Comparison of ENCODE assay signal across 14 cellular contexts in the genomic region with DNA sequence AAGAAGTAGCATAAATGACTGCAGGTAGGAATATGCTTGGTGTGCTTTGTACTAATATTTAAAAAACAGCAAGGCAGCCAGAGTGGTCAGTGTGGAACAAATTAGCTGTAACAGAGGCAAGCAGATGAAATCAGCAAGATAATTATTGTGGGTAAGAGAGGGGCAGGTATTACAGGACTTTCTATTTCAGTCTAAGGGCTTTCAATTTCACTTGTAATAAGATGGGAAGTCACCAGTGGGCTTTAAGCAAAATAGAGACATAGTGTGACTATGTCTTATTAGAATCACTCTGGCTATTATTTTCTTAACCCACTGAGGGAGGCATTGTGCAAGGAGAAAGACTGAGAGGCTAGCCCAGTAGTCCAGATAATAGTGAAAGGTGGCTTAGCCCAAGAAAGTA.
"Had no signal": no experiment of that assay in that cellular context is flagged by ENCODE, and none has a peak within 500 bp of the region (broad histone marks: within the 10 kb centered on the region; RNA-seq: fewer than 3 reads in every experiment).

No MANE protein-coding gene starts in this region.

- H3K36me3 ChIP-seq: heart left ventricle, lower lobe of right lung had no signal

- ATAC-seq: activated CD8-positive, alpha-beta memory T cell treated with anti-CD3 and anti-CD28 coated beads, Interleukin-2, amount 10 ng/mL, durations not matched to agents 7 days and 5 days; effector memory CD8-positive, alpha-beta T cell; foreskin keratinocyte; heart left ventricle; left cardiac atrium; lower lobe of right lung; sciatic nerve had no signal

- H3K9me3 ChIP-seq: heart left ventricle, lower lobe of right lung had no signal

- FAIRE-seq: astrocyte, bronchial epithelial cell had no signal

- DNase-seq: activated CD4-positive, alpha-beta memory T cell treated with anti-CD3 and anti-CD28 coated beads for 36 hours; activated CD4-positive, alpha-beta T cell treated with anti-CD3 and anti-CD28 coated beads for 1 hour; activated CD8-positive, alpha-beta memory T cell treated with anti-CD3 and anti-CD28 coated beads, Interleukin-2, amount 10 ng/mL, durations not matched to agents 7 days and 5 days; activated naive CD4-positive, alpha-beta T cell treated with anti-CD3 and anti-CD28 coated beads, Interleukin-2, amount 50 U/mL, for 16 hours; activated T-cell treated with anti-CD3 and anti-CD28 coated beads, Interleukin-2, amount 50 U/mL, for 24 hours; dermis blood vessel endothelial cell; effector memory CD8-positive, alpha-beta T cell; foreskin keratinocyte; heart left ventricle; left cardiac atrium; lower lobe of right lung had no signal

- H3K4me3 ChIP-seq: heart left ventricle, lower lobe of right lung had no signal

- H3K27ac ChIP-seq: foreskin keratinocyte, heart left ventricle, lower lobe of right lung had no signal
